1 cellular context compared by ENCODE assay signal in genomic region chr14:103887557-103888115, GRCh38.
TF ChIP-seq lines count a peak whose summit lies in the region.

No MANE protein-coding gene starts in this region.

TF ChIP-seq in H1, 55 proteins besides CTCF, POLR2A, EP300 and RAD21:
- no peak for TF ChIP-seq HDAC6 (IDR thresholded peaks at IDR 0.05; ENCODE audit: low read depth, low read length)
- TF ChIP-seq NRF1 (IDR thresholded peaks at IDR 0.05; ENCODE audit: low read depth, low read length), result no peak
- TF ChIP-seq KDM1A (IDR thresholded peaks at IDR 0.05; ENCODE audit: borderline replicate concordance, low read length), result no peak
- TF ChIP-seq CHD1 (IDR thresholded peaks at IDR 0.05; ENCODE audit: low read depth, low read length), result no peak
- no peak for TF ChIP-seq SIX5 (IDR thresholded peaks at IDR 0.05; ENCODE audit: low read depth, low read length)
- no peak for TF ChIP-seq CBX8 (IDR thresholded peaks at IDR 0.05; ENCODE audit: borderline replicate concordance, low read depth, low read length)
- no peak for TF ChIP-seq CHD7 (IDR thresholded peaks at IDR 0.05; ENCODE audit: insufficient replicate concordance, low read length)
- TF ChIP-seq GTF2F1 (IDR thresholded peaks at IDR 0.05; ENCODE audit: borderline replicate concordance, low read depth, low read length), result no peak
- no peak for TF ChIP-seq YY1 (IDR thresholded peaks at IDR 0.05; ENCODE audit: low read depth, low read length)
